In the genomic region with DNA sequence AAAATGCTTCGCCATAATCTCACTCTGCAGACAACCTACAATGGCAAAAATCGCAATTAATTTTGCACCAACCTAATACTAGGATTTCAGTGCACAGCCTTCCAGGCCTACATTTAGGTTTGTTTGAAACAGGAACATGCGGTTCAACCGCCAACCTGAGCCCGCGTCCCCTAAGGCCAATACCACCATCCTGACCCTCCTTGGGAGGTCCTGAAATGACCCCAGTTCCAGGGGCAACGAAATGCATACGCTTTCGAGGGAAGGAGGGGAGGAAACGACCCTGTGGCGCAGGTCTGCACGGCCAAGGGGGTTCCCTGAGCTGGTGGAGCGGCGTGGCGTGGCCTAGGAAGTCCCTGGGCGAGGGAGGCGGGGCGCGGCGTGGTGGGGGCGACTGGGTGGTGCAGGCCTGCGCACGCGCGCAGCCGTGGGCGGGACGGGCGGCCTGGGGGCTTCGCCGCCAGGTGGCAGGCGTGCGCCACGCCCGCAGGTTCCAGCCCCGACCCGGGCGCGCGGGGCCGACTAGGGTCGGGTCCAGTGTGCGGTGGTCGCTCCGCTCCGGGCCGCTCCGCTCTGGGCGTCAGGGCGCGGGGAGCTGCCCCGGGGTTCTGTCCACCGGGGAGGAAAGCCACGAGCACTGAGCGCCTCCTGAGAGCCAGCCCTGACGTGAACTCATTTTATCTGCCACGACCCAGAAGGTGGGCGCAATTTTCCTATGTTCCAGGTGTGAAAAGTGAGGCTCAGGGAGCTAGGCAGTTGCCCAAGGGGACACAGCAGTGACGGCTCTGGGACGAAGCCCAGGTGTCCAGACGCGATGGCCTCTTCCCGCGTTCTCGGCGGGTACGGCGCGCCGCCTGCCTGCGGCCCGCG, we compare ENCODE assay signal across 8 cellular contexts.
A peak's percentile ranks its signal among the peaks of the same experiment; 100 is the strongest.
DNase-seq lines count a peak whose midpoint lies in the region; ATAC-seq and FAIRE-seq lines count a peak whose summit lies in the region.

No MANE protein-coding gene starts in this region.

- no peak for FAIRE-seq in frontal cortex (lab: Jason Lieb, UNC)

- DNase-seq in EL (peak; percentile 80), LHCN-M2 (ENCODE audit: low read depth) (peak; percentile 64), SIG-M5 treated with dmso at 0.1 percent for 504 hours (lab: John Stamatoyannopoulos, UW; ENCODE audit: unreplicated experiment) (peak; percentile 69), frontal cortex (ENCODE audit: low spot score in 2 of 2) (peak; percentile 93 to 96), nucleus accumbens (lab: John Stamatoyannopoulos, UW) (peak in 53 of 56 donors; percentile 25 to 87 (median 70))
- peak; percentile 66 to 87 (median 79) for DNase-seq in activated naive CD4-positive, alpha-beta T cell (lab: John Stamatoyannopoulos, UW)

- ATAC-seq in GM21786 (IDR thresholded peaks at IDR 0.05; ENCODE audit: unreplicated experiment) = peak; percentile 35

- peak overlapping the region; percentile 78 for H3K27ac ChIP-seq in temporal lobe (ENCODE audit: low read depth, low read length)

Comparison
In these comparisons a context has a peak if more than half of its experiments do, and no peak if none do; other contexts are left out.
1. Peak in every context shown above with its lines: DNase-seq, ATAC-seq and H3K27ac ChIP-seq.